9 cellular contexts compared by ENCODE assay signal in genomic region chr12:39272934-39273770, GRCh38.
DNase-seq lines count a peak whose midpoint lies in the region; ATAC-seq and TF ChIP-seq lines count a peak whose summit lies in the region.
"Had no signal": no experiment of that assay in that cellular context is flagged by ENCODE, and none has a peak within 500 bp of the region (broad histone marks: within the 10 kb centered on the region; RNA-seq: fewer than 3 reads in every experiment).

No MANE protein-coding gene starts in this region.

- H2AK5ac ChIP-seq in H9 (ENCODE audit: insufficient read length, low read length): no peak overlapping the region

- no peak overlapping the region for H3K4me3 ChIP-seq in brain microvascular endothelial cell (ENCODE audit: low read depth, low read length)
- H3K4me3 ChIP-seq in lower leg skin (ENCODE audit: low read depth, poor library complexity, severe bottlenecking): no peak overlapping the region
- H3K4me3 ChIP-seq: BLaER1 had no signal

- H2BK5ac ChIP-seq in H9 (ENCODE audit: insufficient read length, low read length): no peak overlapping the region

- H3K4me1 ChIP-seq in H9 (ENCODE audit: insufficient read depth, low read length): no peaks in the 10 kb centered on the region
- H3K4me1 ChIP-seq: BLaER1 had no signal

- no peak overlapping the region for H3K4me2 ChIP-seq in H9 (ENCODE audit: insufficient read depth, insufficient read length, low read length)
- H3K4me2 ChIP-seq: BLaER1 had no signal

- no peak overlapping the region for H3K18ac ChIP-seq in H9 (ENCODE audit: insufficient read length, low read depth, low read length)

- TF ChIP-seq CTCF in H9 (conservative IDR thresholded peaks at IDR 0.05): peak; percentile 78
- TF ChIP-seq CTCF in brain microvascular endothelial cell (IDR thresholded peaks at IDR 0.05; ENCODE audit: low read depth, low read length, missing control alignments): peak; percentile 69
- no peak for TF ChIP-seq CTCF in lower leg skin (IDR thresholded peaks at IDR 0.05)

- H3K4me1 Mint-ChIP-seq in H9 (no peaks in the 10 kb centered on the region), T-helper 17 cell (peaks cover 3% of the 10 kb centered on the region)

- H3K36me3 Mint-ChIP-seq in H9 (ENCODE audit: insufficient read depth in 1 of 3, low read depth in 3 of 3): no peaks in the 10 kb centered on the region; a peak in 1 of 7 replicates
- H3K36me3 Mint-ChIP-seq in T-helper 17 cell (ENCODE audit: low read depth): no peaks in the 10 kb centered on the region

- H3K27me3 Mint-ChIP-seq in H9 (ENCODE audit: low read depth) (no peaks in the 10 kb centered on the region), T-helper 17 cell (peaks cover 29% of the 10 kb centered on the region)

- WGBS in H9 (ENCODE audit: extremely low coverage, insufficient read length, low lambda C conversion rate): no CpG with 5 or more reads among the region's 8 CpGs
- 18 to 20% methylated on average over 8 of the region's 8 CpGs for WGBS in lower leg skin, 2 donors

- H3K27ac Mint-ChIP-seq in H9 (no peak overlapping the region), T-helper 17 cell (no peak overlapping the region)

- H2BK120ac ChIP-seq in H9 (ENCODE audit: low read depth, low read length, poor library complexity, severe bottlenecking): no peak overlapping the region

- H4K5ac ChIP-seq in H9 (ENCODE audit: insufficient read length, low read depth, low read length): no peak overlapping the region

- no peak overlapping the region for H3K9ac ChIP-seq in H9 (ENCODE audit: extremely low read depth, insufficient read length, low read length)
- H3K9ac ChIP-seq: BLaER1 had no signal

- no peaks in the 10 kb centered on the region for H3K79me1 ChIP-seq in H9 (ENCODE audit: insufficient read depth, low read depth, low read length, poor library complexity, severe bottlenecking)

- H2BK20ac ChIP-seq in H9 (ENCODE audit: low read depth, low read length, poor library complexity, severe bottlenecking): no peak overlapping the region

- in situ Hi-C loops in brain microvascular endothelial cell (cut with HindIII; ENCODE audit: low pct_ligation_motif_present, low sequenced_read_pairs): no loop called here

- no peak overlapping the region for H3T11ph ChIP-seq in H9 (ENCODE audit: low read length)

- H3K27me3 ChIP-seq in H9 (ENCODE audit: insufficient read depth, low read length): no peaks in the 10 kb centered on the region
- H3K27me3 ChIP-seq in brain microvascular endothelial cell (replicated peaks): no peaks in the 10 kb centered on the region
- H3K27me3 ChIP-seq: BLaER1 had no signal

- H3K56ac ChIP-seq in H9 (ENCODE audit: insufficient read length, low read depth, low read length): no peak overlapping the region

- H3K23ac ChIP-seq in H9 (ENCODE audit: insufficient read length, low read depth, low read length): no peak overlapping the region

- DNase-seq in NCI-H1417 (lab: John Stamatoyannopoulos, UW) (peak; percentile 10 to 70 (median 16)), NCI-H1417 treated with DMSO at 0.1 percent for 48 hours (lab: John Stamatoyannopoulos, UW) (no peak), H9 (no peak), NCI-H748 treated with DMSO at 0.1 percent for 48 hours (lab: John Stamatoyannopoulos, UW) (peak; percentile 19), brain microvascular endothelial cell (peak; percentile 40), left kidney (ENCODE audit: low read depth, low spot score) (peak; percentile 73), lower leg skin (ENCODE audit: low spot score in 2 of 2) (no peak), T-helper 17 cell (no peak)

- H4K8ac ChIP-seq in H9 (replicated peaks; ENCODE audit: insufficient read length, low read depth, low read length): no peak overlapping the region

- no peak overlapping the region for H3K14ac ChIP-seq in H9 (ENCODE audit: insufficient read depth, low read length)

- TF ChIP-seq POLR2A in lower leg skin (IDR thresholded peaks at IDR 0.05): no peak

- H3K36me3 ChIP-seq in brain microvascular endothelial cell (replicated peaks): no peaks in the 10 kb centered on the region
- H3K36me3 ChIP-seq: BLaER1 had no signal

- H3K27ac ChIP-seq in H9 (ENCODE audit: insufficient read length, low read depth, low read length) (no peak overlapping the region), brain microvascular endothelial cell (no peak overlapping the region)
- H3K27ac ChIP-seq: BLaER1 had no signal

- H2BK12ac ChIP-seq in H9 (ENCODE audit: insufficient read length, low read depth, low read length): no peak overlapping the region

- no peak overlapping the region for H3K4ac ChIP-seq in H9 (ENCODE audit: low read depth, low read length)

- no peaks in the 10 kb centered on the region for H3K79me2 ChIP-seq in H9 (ENCODE audit: insufficient read depth, low read length)

- H3K23me2 ChIP-seq in H9 (ENCODE audit: insufficient read length, low read depth, low read length, poor library complexity, severe bottlenecking): no peaks in the 10 kb centered on the region

- H4K91ac ChIP-seq in H9 (ENCODE audit: insufficient read length, low read depth, low read length): no peak overlapping the region

- no peak for ATAC-seq in T-helper 17 cell

- H3K9me3 Mint-ChIP-seq in H9: no peaks in the 10 kb centered on the region

- H2AFZ ChIP-seq in H9 (ENCODE audit: low read length): no peak overlapping the region

- no peaks in the 10 kb centered on the region for H4K20me1 ChIP-seq in H9 (ENCODE audit: control insufficient read depth, insufficient read depth, insufficient read length)
- H4K20me1 ChIP-seq: BLaER1 had no signal

- intact Hi-C loops in lower leg skin (cut with DNase I; ENCODE audit: low total_unique reads): loop anchor here (10.0 kb wide), 1 partner anchor 938 kb away; no protein-coding TSS in a partner anchor

- H3K9me3 ChIP-seq in H9 (ENCODE audit: control insufficient read depth, low read depth, low read length): no peaks in the 10 kb centered on the region
- no peaks in the 10 kb centered on the region for H3K9me3 ChIP-seq in T-helper 17 cell (ENCODE audit: control insufficient read depth, low read length, poor library complexity, severe bottlenecking)
- H3K9me3 ChIP-seq: BLaER1 had no signal

- no peak overlapping the region for H2BK15ac ChIP-seq in H9 (ENCODE audit: low read depth, low read length)

- H3K4me3 Mint-ChIP-seq in H9 (no peak overlapping the region), T-helper 17 cell (no peak overlapping the region)

Comparison
In these comparisons a context has a peak if more than half of its experiments do, and no peak if none do; other contexts are left out.
1. DNase-seq: peak in NCI-H1417 (3 of 3), NCI-H748 treated with DMSO at 0.1 percent for 48 hours (single experiment), brain microvascular endothelial cell (single experiment) and left kidney (single experiment); none in NCI-H1417 treated with DMSO at 0.1 percent for 48 hours (single experiment), H9 (single experiment), lower leg skin (0 of 2) and T-helper 17 cell (0 of 3).
2. CTCF ChIP-seq: peak in H9 (single experiment) and brain microvascular endothelial cell (single experiment); none in lower leg skin (0 of 3).